In the genomic region with DNA sequence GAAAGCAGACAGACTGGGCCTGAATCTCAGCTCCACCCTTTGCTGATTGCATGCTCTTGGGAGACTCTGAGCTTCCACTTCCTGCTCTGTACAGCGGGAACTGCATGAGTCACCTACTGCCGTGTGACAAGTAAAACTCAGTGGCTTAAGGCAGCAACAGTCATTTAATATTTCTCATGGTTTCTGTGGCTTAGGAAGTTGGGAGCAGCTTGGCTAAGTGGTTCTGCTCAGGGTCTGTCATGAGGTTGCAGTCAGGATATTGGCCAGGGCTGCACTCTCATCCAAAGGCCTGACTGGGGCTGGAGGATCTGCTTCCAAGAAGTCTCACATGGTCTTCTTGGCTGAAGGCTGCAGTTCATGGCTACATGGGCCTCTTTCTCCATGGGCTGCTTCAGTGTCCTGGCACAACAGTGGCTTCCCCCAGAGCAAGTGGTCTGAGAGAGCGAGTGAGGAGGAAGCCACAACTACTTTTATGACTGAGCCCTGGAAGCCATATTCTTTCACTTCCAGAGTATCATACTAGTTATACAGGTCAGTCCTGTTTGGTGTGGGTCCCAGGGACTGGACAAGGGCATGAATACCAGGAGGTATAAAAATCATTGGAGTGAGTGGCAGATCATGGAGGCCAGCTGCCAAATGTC, we compare ENCODE assay signal across 11 cellular contexts. TPM values are rescaled to one million over a fixed set of nuclear protein-coding genes. Genes with fewer than 3 reads are reported as not detected.
DNase-seq lines count a peak whose midpoint lies in the region; ATAC-seq and TF ChIP-seq lines count a peak whose summit lies in the region.
"Had no signal": no experiment of that assay in that cellular context is flagged by ENCODE, and none has a peak within 500 bp of the region (broad histone marks: within the 10 kb centered on the region; RNA-seq: fewer than 3 reads in every experiment).

No MANE protein-coding gene starts in this region.

- H3K79me2 ChIP-seq in GM23338 (replicated peaks; ENCODE audit: insufficient read depth), result no peaks in the 10 kb centered on the region

- no peak overlapping the region for H3K18ac ChIP-seq in IMR-90 (ENCODE audit: low read depth, low read length)

- no peak overlapping the region for H2AK5ac ChIP-seq in IMR-90 (ENCODE audit: low read depth, low read length)

- H3K56ac ChIP-seq in IMR-90 (ENCODE audit: extremely low read depth, insufficient read depth, low read length), result no peak overlapping the region

- H3K36me3 Mint-ChIP-seq in activated naive CD8-positive, alpha-beta T cell treated with anti-CD3 and anti-CD28 coated beads, Interleukin-2, amount 10 ng/mL, durations not matched to agents 7 days and 5 days, result no peaks in the 10 kb centered on the region
- no peaks in the 10 kb centered on the region; the same call in 2 of the 3 replicates for H3K36me3 Mint-ChIP-seq in GM23338 (ENCODE audit: low read depth)

- ATAC-seq in IMR-90 (ENCODE audit: low read depth) (no peak), left colon (peak; percentile 95), GM18907 (IDR thresholded peaks at IDR 0.05; ENCODE audit: unreplicated experiment) (no peak), GM23338 (no peak)
- ATAC-seq in activated naive CD8-positive, alpha-beta T cell treated with anti-CD3 and anti-CD28 coated beads, Interleukin-2, amount 10 ng/mL, durations not matched to agents 7 days and 5 days (ENCODE audit: low read depth), result peak; percentile 50

- DNase-seq in AML-193 (lab: John Stamatoyannopoulos, UW), result peak; percentile 5 to 11
- DNase-seq in IMR-90, result peak; percentile 58
- peak; percentile 12 for DNase-seq in activated naive CD8-positive, alpha-beta T cell treated with anti-CD3 and anti-CD28 coated beads, Interleukin-2, amount 10 ng/mL, durations not matched to agents 7 days and 5 days
- no peak for DNase-seq in left colon
- no peak for DNase-seq in SHP77 treated with DMSO at 0.1 percent for 48 hours (lab: John Stamatoyannopoulos, UW)
- no peak for DNase-seq in pons (ENCODE audit: low spot score)
- no peak for DNase-seq in GM23338 (ENCODE audit: low spot score)
- DNase-seq: GOT3, NCI-H1436 had no signal

- H3K27ac ChIP-seq in IMR-90 (ENCODE audit: insufficient read depth, low read length), result no peak overlapping the region
- H3K27ac ChIP-seq in GM23338 (ENCODE audit: low read depth), result no peak overlapping the region
- H3K27ac ChIP-seq: pancreas had no signal

- H4K91ac ChIP-seq in IMR-90 (ENCODE audit: insufficient read depth, low read depth, low read length), result no peak overlapping the region

- intact Hi-C loops in IMR-90 (cut with micrococcal nuclease), result no loop called here
- intact Hi-C loops in left colon (cut with DNase I, micrococcal nuclease), result no loop called here

- no peak for TF ChIP-seq CTCF in IMR-90 (conservative IDR thresholded peaks at IDR 0.05; ENCODE audit: low read depth, low read length)
- no peak for TF ChIP-seq CTCF in GM23338 (conservative IDR thresholded peaks at IDR 0.05; ENCODE audit: low read depth in 2 of 2)

- no peak overlapping the region for H3K9ac ChIP-seq in IMR-90 (ENCODE audit: low read depth, low read length)

- H3K9me1 ChIP-seq in IMR-90 (ENCODE audit: insufficient read depth, low read length), result no peaks in the 10 kb centered on the region

- H3K23ac ChIP-seq in IMR-90 (ENCODE audit: low read depth, low read length), result no peak overlapping the region

- no TSS peak for BruUV-seq in IMR-90 (replicated peaks; lab: Mats Ljungman, UMichigan)

- dilution Hi-C loops in IMR-90 (cut with HindIII; ENCODE audit: low sequenced_read_pairs, unreplicated experiment), result no loop called here

- no peaks in the 10 kb centered on the region for H3K36me3 ChIP-seq in IMR-90 (ENCODE audit: control insufficient read depth, insufficient read depth, low read length)
- no peaks in the 10 kb centered on the region for H3K36me3 ChIP-seq in GM23338 (ENCODE audit: insufficient read depth)
- H3K36me3 ChIP-seq: pancreas had no signal

- H2AFZ ChIP-seq in IMR-90 (replicated peaks; ENCODE audit: low read length, poor library complexity) (peak overlapping the region; percentile 72), GM23338 (no peak overlapping the region)

- H3K4me2 ChIP-seq in IMR-90 (ENCODE audit: low read depth, low read length), result no peak overlapping the region
- no peak overlapping the region for H3K4me2 ChIP-seq in GM23338

- H3K4me3 Mint-ChIP-seq in activated naive CD8-positive, alpha-beta T cell treated with anti-CD3 and anti-CD28 coated beads, Interleukin-2, amount 10 ng/mL, durations not matched to agents 7 days and 5 days, result no peak overlapping the region
- H3K4me3 Mint-ChIP-seq in GM23338, result no peak overlapping the region

- H3K9me2 ChIP-seq in GM23338 (ENCODE audit: insufficient read depth), result no peaks in the 10 kb centered on the region

- H3K27ac Mint-ChIP-seq in activated naive CD8-positive, alpha-beta T cell treated with anti-CD3 and anti-CD28 coated beads, Interleukin-2, amount 10 ng/mL, durations not matched to agents 7 days and 5 days, result no peak overlapping the region
- no peak overlapping the region for H3K27ac Mint-ChIP-seq in GM23338

- in situ Hi-C loops in IMR-90 (cut with MboI; ENCODE audit: low sequenced_read_pairs), result no loop called here

- H4K20me1 ChIP-seq in IMR-90 (ENCODE audit: insufficient read depth, low read length) (no peaks in the 10 kb centered on the region), GM23338 (replicated peaks; ENCODE audit: insufficient read depth) (no peaks in the 10 kb centered on the region)

- CTCF ChIA-PET in IMR-90 (lab: Yijun Ruan, JAX), result no interaction called here

- no peak for TF ChIP-seq RAD21 in IMR-90 (IDR thresholded peaks at IDR 0.05; ENCODE audit: low read length)

- H3K4me1 ChIP-seq in IMR-90 (ENCODE audit: control insufficient read depth, insufficient read depth, low read length) (no peaks in the 10 kb centered on the region), GM23338 (ENCODE audit: insufficient read depth) (peaks cover 7% of the 10 kb centered on the region; the same call in 1 of the 2 replicates)

- H3F3A ChIP-seq in GM23338 (replicated peaks; ENCODE audit: low read depth), result no peaks in the 10 kb centered on the region

- H3K27me3 ChIP-seq in IMR-90 (ENCODE audit: control insufficient read depth, insufficient read depth, low read length) (peaks cover 18% of the 10 kb centered on the region; the same call in 1 of the 2 replicates), GM23338 (ENCODE audit: insufficient read depth) (no peaks in the 10 kb centered on the region)
- H3K27me3 ChIP-seq: pancreas had no signal

- H2BK15ac ChIP-seq in IMR-90 (ENCODE audit: low read depth, low read length), result no peak overlapping the region

- H4K5ac ChIP-seq in IMR-90 (ENCODE audit: low read depth, low read length), result no peak overlapping the region

- H3K4me1 Mint-ChIP-seq in activated naive CD8-positive, alpha-beta T cell treated with anti-CD3 and anti-CD28 coated beads, Interleukin-2, amount 10 ng/mL, durations not matched to agents 7 days and 5 days, result peaks cover 11% of the 10 kb centered on the region
- peaks cover 16% of the 10 kb centered on the region for H3K4me1 Mint-ChIP-seq in GM23338

- no peak overlapping the region for H3K4ac ChIP-seq in IMR-90 (ENCODE audit: low read depth, low read length)

- peaks cover 5% of the 10 kb centered on the region for H3K9me3 Mint-ChIP-seq in activated naive CD8-positive, alpha-beta T cell treated with anti-CD3 and anti-CD28 coated beads, Interleukin-2, amount 10 ng/mL, durations not matched to agents 7 days and 5 days
- H3K9me3 Mint-ChIP-seq in GM23338, result no peaks in the 10 kb centered on the region; the same call in 2 of the 3 replicates

- no peak overlapping the region for H2BK120ac ChIP-seq in IMR-90 (ENCODE audit: low read depth, low read length)

- no peak for TF ChIP-seq POLR2A in IMR-90 (IDR thresholded peaks at IDR 0.05; ENCODE audit: low read depth, low read length)

- POLR2A ChIA-PET in IMR-90 (lab: Charles Lee; ENCODE audit: unreplicated experiment), result no interaction called here
- POLR2A ChIA-PET in activated naive CD8-positive, alpha-beta T cell treated with anti-CD3 and anti-CD28 coated beads, Interleukin-2, amount 10 ng/mL, durations not matched to agents 7 days and 5 days (lab: Charles Lee), result no interaction called here

- H3K9me3 ChIP-seq in IMR-90 (ENCODE audit: control insufficient read depth, insufficient read depth, low read length), result peaks cover 2% of the 10 kb centered on the region; the same call in 1 of the 2 replicates
- H3K9me3 ChIP-seq: pancreas had no signal

- H3K79me1 ChIP-seq in IMR-90 (ENCODE audit: low read depth in 1 of 2, low read length in 2 of 2), result no peaks in the 10 kb centered on the region

- H3K14ac ChIP-seq in IMR-90 (replicated peaks; ENCODE audit: low read depth, low read length), result no peak overlapping the region

- no peaks in the 10 kb centered on the region for H3K27me3 Mint-ChIP-seq in activated naive CD8-positive, alpha-beta T cell treated with anti-CD3 and anti-CD28 coated beads, Interleukin-2, amount 10 ng/mL, durations not matched to agents 7 days and 5 days
- H3K27me3 Mint-ChIP-seq in GM23338 (ENCODE audit: insufficient read depth, low read depth, poor library complexity), result peaks cover 15% of the 10 kb centered on the region

- no peak overlapping the region for H4K8ac ChIP-seq in IMR-90 (ENCODE audit: low read depth in 2 of 2, low read length in 2 of 2)

- no peak overlapping the region for H2BK5ac ChIP-seq in IMR-90 (ENCODE audit: low read depth, low read length, poor library complexity, severe bottlenecking)

- H3K4me3 ChIP-seq in IMR-90 (ENCODE audit: insufficient read depth, low read depth, low read length) (no peak overlapping the region), GM23338 (no peak overlapping the region)
- H3K4me3 ChIP-seq: pancreas had no signal

- 63% methylated on average over 2 of the region's 3 CpGs; no CpG with 5 or more reads in 1 of the 2 experiments for WGBS in IMR-90 (ENCODE audit: extremely low coverage in 2 of 2, insufficient read length in 1 of 2), 2 experiments

- H2AK9ac ChIP-seq in IMR-90 (replicated peaks; ENCODE audit: low read depth, low read length, poor library complexity), result no peak overlapping the region

- H2BK20ac ChIP-seq in IMR-90 (ENCODE audit: low read depth, low read length), result no peak overlapping the region

TF ChIP-seq in IMR-90, 13 proteins besides CTCF, POLR2A, EP300 and RAD21 (continues in another document):
- TF ChIP-seq SMC3 (IDR thresholded peaks at IDR 0.05; ENCODE audit: low read depth, low read length) (no peak), BHLHE40 (IDR thresholded peaks at IDR 0.05; ENCODE audit: low read depth, low read length) (no peak)

TF ChIP-seq in GM23338, 12 proteins besides CTCF, POLR2A, EP300 and RAD21 (continues in another document):
- no peak for TF ChIP-seq CREB1 (CRISPR knock-in tag; IDR thresholded peaks at IDR 0.05; ENCODE audit: low read depth)

RNA-seq across cellular contexts. Expression of a gene that starts 49.7 kb away (rescaled TPM):
- total RNA-seq in IMR-90 (2012; rRNA removed), result under 0.01 TPM in 2 replicates
- 0.32 and 0.43 TPM in 2 replicates for polyA plus RNA-seq in IMR-90 (2012; rRNA removed)
- 0.30 and 0.31 TPM in 2 replicates for polyA plus RNA-seq in IMR-90 (2012; cell fraction: cytosol; rRNA removed)
- polyA plus RNA-seq in IMR-90 (2012; cell fraction: nucleus; rRNA removed; ENCODE audit: low replicate concordance), result 0.08 and 0.27 TPM in 2 replicates
- total RNA-seq in activated naive CD8-positive, alpha-beta T cell treated with anti-CD3 and anti-CD28 coated beads, Interleukin-2, amount 10 ng/mL, durations not matched to agents 7 days and 5 days, result 1 to 10 TPM in 1 of 2 experiments, under 1 TPM in 1; 0.96 to 1.1 TPM
- total RNA-seq in left colon, result 1 to 10 TPM; 3.0 to 4.7 TPM
- total RNA-seq in GM23338 (2014; rRNA removed; shearing (Covaris generic)), result 2.1 and 3.6 TPM in 2 replicates
- 0.78 and 0.85 TPM in 2 replicates for polyA plus RNA-seq in GM23338 (2016; fragmentation: Nextera tagmentation; extraction: Ambion mirVana)

Comparison
In these comparisons a context has a peak if more than half of its experiments do, and no peak if none do; other contexts are left out.
1. DNase-seq: peak in AML-193 (2 of 2), IMR-90 (single experiment) and activated naive CD8-positive, alpha-beta T cell treated with anti-CD3 and anti-CD28 coated beads, Interleukin-2, amount 10 ng/mL, durations not matched to agents 7 days and 5 days (single experiment); none in left colon (0 of 2), SHP77 treated with DMSO at 0.1 percent for 48 hours (single experiment), pons (single experiment) and GM23338 (single experiment).
2. ATAC-seq: peak in activated naive CD8-positive, alpha-beta T cell treated with anti-CD3 and anti-CD28 coated beads, Interleukin-2, amount 10 ng/mL, durations not matched to agents 7 days and 5 days (single experiment) and left colon (single experiment); none in IMR-90 (single experiment), GM18907 (single experiment) and GM23338 (single experiment).